In genomic region chr7:100694196-100694745, GRCh38 we compare ENCODE assay signal across 8 cellular contexts. TPM values are rescaled to one million over a fixed set of nuclear protein-coding genes. Genes with fewer than 3 reads are reported as not detected.
DNase-seq lines count a peak whose midpoint lies in the region; ATAC-seq and TF ChIP-seq lines count a peak whose summit lies in the region.

TSS of gene GIGYF1 (minus strand) at chr7:100694250. CDS start at chr7:100688238, 6,012 bp downstream.

- H3K27me3 ChIP-seq in CD8-positive, alpha-beta T cell (ENCODE audit: insufficient read depth, low read length), result no peaks in the 10 kb centered on the region
- H3K27me3 ChIP-seq in MM.1S (replicated peaks; ENCODE audit: insufficient read depth, low read length), result peaks cover 37% of the 10 kb centered on the region

- no peaks in the 10 kb centered on the region for H3K9me2 ChIP-seq in MM.1S (replicated peaks; ENCODE audit: insufficient read depth, low read length)

- no peaks in the 10 kb centered on the region for H3K9me3 Mint-ChIP-seq in CD8-positive, alpha-beta T cell

- H3K4me3 ChIP-seq in CD8-positive, alpha-beta T cell (ENCODE audit: low read depth, low read length), result peak within 1 kb of the TSS; percentile 72
- peak within 1 kb of the TSS; percentile 91 for H3K4me3 ChIP-seq in MM.1S (ENCODE audit: low read length)

- POLR2A ChIA-PET in CD8-positive, alpha-beta T cell (lab: Charles Lee), result interaction anchor here (1.0 to 2.8 kb wide), 5 partner anchors 12 to 266 kb away, joined by 4 to 20 read pairs (median 6); partner anchors contain the start of genes MOSPD3, POP7 and ZCWPW1

- no peaks in the 10 kb centered on the region for H3K27me3 Mint-ChIP-seq in CD8-positive, alpha-beta T cell (ENCODE audit: low read depth)

- H3K4me1 Mint-ChIP-seq in CD8-positive, alpha-beta T cell (ENCODE audit: low read depth), result peaks cover 35% of the 10 kb centered on the region

- DNase-seq in CD8-positive, alpha-beta T cell, result peak in 6 of 7 experiments; percentile 55 to 81 (median 72)
- DNase-seq in MM.1S (peak; percentile 57), T-helper 2 cell (peak; percentile 49 to 84 (median 59)), astrocyte of the hippocampus (ENCODE audit: low read depth, low spot score) (peak; percentile 86), hepatic stellate cell (ENCODE audit: low spot score) (peak; percentile 85), putamen (ENCODE audit: low spot score) (peak; percentile 69)

- H3K4me1 ChIP-seq in CD8-positive, alpha-beta T cell (ENCODE audit: insufficient read depth, low read length), result peaks cover 36% of the 10 kb centered on the region
- H3K4me1 ChIP-seq in MM.1S (ENCODE audit: low read length), result peaks cover 25% of the 10 kb centered on the region

- H3K27ac Mint-ChIP-seq in CD8-positive, alpha-beta T cell, result peak within 1 kb of the TSS; percentile 90

- H3K4me2 ChIP-seq in MM.1S (ENCODE audit: low read depth, low read length), result peak within 1 kb of the TSS; percentile 71

- H3K79me2 ChIP-seq in MM.1S (ENCODE audit: low read length), result peaks cover 41% of the 10 kb centered on the region

- H3K9me3 ChIP-seq in CD8-positive, alpha-beta T cell (ENCODE audit: low read length), result no peaks in the 10 kb centered on the region
- H3K9me3 ChIP-seq in MM.1S (replicated peaks; ENCODE audit: insufficient read depth, low read length), result no peaks in the 10 kb centered on the region

- peaks cover 13% of the 10 kb centered on the region for H3F3A ChIP-seq in MM.1S (ENCODE audit: insufficient read depth, low read length)

- CTCF ChIA-PET in CD8-positive, alpha-beta T cell (lab: Charles Lee), result interaction anchor here (8.0 to 8.6 kb wide), 2 partner anchors 12 to 15 kb away, joined by 81 to 126 read pairs; partner anchors contain the start of gene POP7

- ATAC-seq in CD8-positive, alpha-beta T cell, result peak; percentile 65
- ATAC-seq in GM21390 (IDR thresholded peaks at IDR 0.05; ENCODE audit: unreplicated experiment) (peak; percentile 40), HG03196 (IDR thresholded peaks at IDR 0.05; ENCODE audit: unreplicated experiment) (no peak)

- H3K27ac ChIP-seq in CD8-positive, alpha-beta T cell (ENCODE audit: low read depth, low read length), result no peak within 1 kb of the TSS
- H3K27ac ChIP-seq in MM.1S (ENCODE audit: low read length), result no peak within 1 kb of the TSS

- H3K36me3 Mint-ChIP-seq in CD8-positive, alpha-beta T cell, result peaks cover 10% of the 10 kb centered on the region

- peak within 1 kb of the TSS; percentile 94 for H3K4me3 Mint-ChIP-seq in CD8-positive, alpha-beta T cell

- H3K36me3 ChIP-seq in CD8-positive, alpha-beta T cell (ENCODE audit: insufficient read depth, low read length), result no peaks in the 10 kb centered on the region
- H3K36me3 ChIP-seq in MM.1S (replicated peaks; ENCODE audit: insufficient read depth, low read length), result no peaks in the 10 kb centered on the region

- H2AFZ ChIP-seq in MM.1S (ENCODE audit: low read length), result 0 out of 2 replicates have a peak within 1 kb of the TSS, but pooled peaks have one; percentile 70

- peak within 1 kb of the TSS; percentile 81 for H3K9ac ChIP-seq in MM.1S (ENCODE audit: low read length)

- peaks cover 4% of the 10 kb centered on the region; the same call in 1 of the 2 replicates for H4K20me1 ChIP-seq in MM.1S (ENCODE audit: insufficient read depth, low read length)

- TF ChIP-seq CTCF in CD8-positive, alpha-beta T cell (IDR thresholded peaks at IDR 0.05), result no peak
- TF ChIP-seq CTCF in MM.1S (IDR thresholded peaks at IDR 0.05; ENCODE audit: low read length), result no peak

- intact Hi-C loops in CD8-positive, alpha-beta T cell (cut with DNase I, micrococcal nuclease), result loop anchor here (1.0 to 5.0 kb wide), 4 partner anchors 11 to 267 kb away; partner anchors contain the start of genes MEPCE (in 1 of the 2), TSC22D4 (in 1 of the 2) and ZCWPW1 (in 1 of the 2)

RNA-seq across cellular contexts. Expression of gene GIGYF1, which starts in this region (rescaled TPM):
- 10 to 100 TPM; 68.6 to 71.6 TPM for total RNA-seq in CD8-positive, alpha-beta T cell
